ENCODE assay signal across 19 cellular contexts in genomic region chr2:147659051-147659450, GRCh38.
"Had no signal": no experiment of that assay in that cellular context is flagged by ENCODE, and none has a peak within 500 bp of the region (broad histone marks: within the 10 kb centered on the region; RNA-seq: fewer than 3 reads in every experiment).

No MANE protein-coding gene starts in this region.

- FAIRE-seq: endothelial cell of umbilical vein, kidney had no signal

- H3K27me3 ChIP-seq: colonic mucosa, gastroesophageal sphincter, hepatocyte, suprapubic skin had no signal

- H3K36me3 ChIP-seq: colonic mucosa, gastroesophageal sphincter, suprapubic skin had no signal

- H3K4me3 Mint-ChIP-seq: activated naive CD8-positive, alpha-beta T cell treated with anti-CD3 and anti-CD28 coated beads, Interleukin-2, amount 50 U/mL, for 24 hours; activated T-helper 1 cell treated with anti-CD3 and anti-CD28 coated beads, Interleukin-12 subunit alpha, Interleukin-12 subunit beta, Interleukin-2, Interleukin-4 antibody, amounts not matched to agents 30 ng/mL and 10 ng/mL and 1 ng/mL, durations not matched to agents 14 hours and 24 hours and 36 hours; nephron progenitor cell; type B pancreatic cell had no signal

- H3K36me3 Mint-ChIP-seq: type B pancreatic cell had no signal

- H3K9me3 Mint-ChIP-seq: activated naive CD8-positive, alpha-beta T cell treated with anti-CD3 and anti-CD28 coated beads, Interleukin-2, amount 50 U/mL, for 24 hours; activated T-helper 1 cell treated with anti-CD3 and anti-CD28 coated beads, Interleukin-12 subunit alpha, Interleukin-12 subunit beta, Interleukin-2, Interleukin-4 antibody, amounts not matched to agents 30 ng/mL and 10 ng/mL and 1 ng/mL, durations not matched to agents 14 hours and 24 hours and 36 hours; nephron progenitor cell; type B pancreatic cell had no signal

- DNase-seq: activated CD4-positive, alpha-beta T cell treated with anti-CD3 and anti-CD28 coated beads for 4 hours; activated naive CD4-positive, alpha-beta T cell treated with Interleukin-2 at 50 U/mL for 16 hours; activated naive CD8-positive, alpha-beta T cell treated with anti-CD3 and anti-CD28 coated beads, Interleukin-2, amount 50 U/mL, for 24 hours; caudate nucleus; colonic mucosa; kidney; left ventricle myocardium superior; nephron progenitor cell; psoas muscle; stimulated activated CD4-positive, alpha-beta T cell treated with anti-CD3 and anti-CD28 coated beads, Interleukin-12 subunit alpha, Interleukin-12 subunit beta, amount 100 ng/mL, for 4 hours; stimulated activated naive CD4-positive, alpha-beta T cell treated with Interleukin-2 at 50 U/mL for 16 hours; T1000 had no signal

- ATAC-seq: activated naive CD8-positive, alpha-beta T cell treated with anti-CD3 and anti-CD28 coated beads, Interleukin-2, amount 50 U/mL, for 24 hours; gastroesophageal sphincter; left ventricle myocardium superior; psoas muscle; sciatic nerve had no signal

- H3K4me3 ChIP-seq: colonic mucosa, gastroesophageal sphincter, hepatocyte, psoas muscle, suprapubic skin had no signal

- H3K4me1 ChIP-seq: colonic mucosa, gastroesophageal sphincter, psoas muscle, suprapubic skin had no signal

- H3K79me2 ChIP-seq: hepatocyte had no signal

- H3K27ac Mint-ChIP-seq: activated naive CD8-positive, alpha-beta T cell treated with anti-CD3 and anti-CD28 coated beads, Interleukin-2, amount 50 U/mL, for 24 hours; activated T-helper 1 cell treated with anti-CD3 and anti-CD28 coated beads, Interleukin-12 subunit alpha, Interleukin-12 subunit beta, Interleukin-2, Interleukin-4 antibody, amounts not matched to agents 30 ng/mL and 10 ng/mL and 1 ng/mL, durations not matched to agents 14 hours and 24 hours and 36 hours; nephron progenitor cell; type B pancreatic cell had no signal

- H3K9me3 ChIP-seq: colonic mucosa, gastroesophageal sphincter, psoas muscle, suprapubic skin had no signal

- H3K4me2 ChIP-seq: hepatocyte had no signal

- H2AFZ ChIP-seq: hepatocyte had no signal

- H3K27me3 Mint-ChIP-seq: activated naive CD8-positive, alpha-beta T cell treated with anti-CD3 and anti-CD28 coated beads, Interleukin-2, amount 50 U/mL, for 24 hours had no signal

- H3K27ac ChIP-seq: colonic mucosa, gastroesophageal sphincter, hepatocyte, psoas muscle, suprapubic skin had no signal
